Comparison of ENCODE assay signal across 12 cellular contexts in genomic region chr12:59087077-59087673, GRCh38.
A peak's percentile ranks its signal among the peaks of the same experiment; 100 is the strongest.
DNase-seq lines count a peak whose midpoint lies in the region; ATAC-seq, FAIRE-seq and TF ChIP-seq lines count a peak whose summit lies in the region.
"Had no signal": no experiment of that assay in that cellular context is flagged by ENCODE, and none has a peak within 500 bp of the region (broad histone marks: within the 10 kb centered on the region; RNA-seq: fewer than 3 reads in every experiment).

No MANE protein-coding gene starts in this region.

- no peak overlapping the region for H3K4me2 ChIP-seq in keratinocyte (ENCODE audit: control insufficient read depth, extremely low read depth, insufficient read depth, low read depth, low read length)
- H3K4me2 ChIP-seq: BLaER1 had no signal

- ATAC-seq in Right ventricle myocardium superior (ENCODE audit: poor library complexity) = peak; percentile 39
- ATAC-seq in Right ventricle myocardium inferior = no peak
- no peak for ATAC-seq in upper lobe of left lung (ENCODE audit: low FRiP score in 2 of 2)
- no peak for ATAC-seq in GM19467 (IDR thresholded peaks at IDR 0.05; ENCODE audit: unreplicated experiment)

- no peak overlapping the region for H2AFZ ChIP-seq in keratinocyte (ENCODE audit: control insufficient read depth, low read length)

- peak; percentile 29 for FAIRE-seq in keratinocyte (lab: Jason Lieb, UNC)

- no peak overlapping the region for H3K9ac ChIP-seq in keratinocyte (ENCODE audit: control insufficient read depth, extremely low read depth, insufficient read depth, low read length)
- H3K9ac ChIP-seq: BLaER1 had no signal

- no peaks in the 10 kb centered on the region for H3K79me2 ChIP-seq in keratinocyte (ENCODE audit: control insufficient read depth, insufficient read depth, low read length)

- dilution Hi-C loops in keratinocyte (cut with MboI; ENCODE audit: extremely low pct_ligation_motif_present, low sequenced_read_pairs) = no loop called here

- peak in 2 of 3 experiments; percentile 41 to 47 for TF ChIP-seq CTCF in ascending aorta (IDR thresholded peaks at IDR 0.05)
- TF ChIP-seq CTCF in keratinocyte (optimal IDR thresholded peaks at IDR 0.05 in 1 of 3, IDR thresholded peaks at IDR 0.05 in 1 of 3, conservative IDR thresholded peaks at IDR 0.05 in 1 of 3; ENCODE audit: extremely low read depth in 1 of 3, insufficient read depth in 2 of 3, low read length in 3 of 3) = peak; percentile 39 to 56 (median 49)
- TF ChIP-seq CTCF in upper lobe of left lung (IDR thresholded peaks at IDR 0.05) = peak in 4 of 6 experiments; percentile 8 to 42 (median 30)

- no peaks in the 10 kb centered on the region for H4K20me1 ChIP-seq in keratinocyte (ENCODE audit: control insufficient read depth, extremely low read depth, insufficient read depth, low read length)
- H4K20me1 ChIP-seq: BLaER1 had no signal

- H3K4me1 ChIP-seq in ascending aorta (peaks cover 0 to 6% of the 10 kb centered on the region in 2 donors), keratinocyte (ENCODE audit: control insufficient read depth, extremely low read depth, insufficient read depth, low read length) (peaks cover 16% of the 10 kb centered on the region), upper lobe of left lung (no peaks in the 10 kb centered on the region)
- H3K4me1 ChIP-seq: BLaER1 had no signal

- H3K9me1 ChIP-seq in keratinocyte (ENCODE audit: control insufficient read depth, extremely low read depth, insufficient read depth, low read length) = no peaks in the 10 kb centered on the region

- no peak overlapping the region for H3K27ac ChIP-seq in ascending aorta
- H3K27ac ChIP-seq in keratinocyte (ENCODE audit: control insufficient read depth, insufficient read depth, low read length) = no peak overlapping the region
- no peak overlapping the region for H3K27ac ChIP-seq in upper lobe of left lung
- H3K27ac ChIP-seq: BLaER1 had no signal

- no peak overlapping the region for H3K4me3 ChIP-seq in ascending aorta
- no peak overlapping the region for H3K4me3 ChIP-seq in keratinocyte (ENCODE audit: control insufficient read depth in 2 of 3, extremely low read depth in 1 of 3, insufficient read depth in 2 of 3, low read depth in 1 of 3, low read length in 3 of 3)
- H3K4me3 ChIP-seq in upper lobe of left lung = no peak overlapping the region
- H3K4me3 ChIP-seq: BLaER1 had no signal

- no peaks in the 10 kb centered on the region for H3K9me3 ChIP-seq in ascending aorta
- H3K9me3 ChIP-seq in keratinocyte (ENCODE audit: control insufficient read depth, low read depth, low read length) = no peaks in the 10 kb centered on the region
- no peaks in the 10 kb centered on the region for H3K9me3 ChIP-seq in upper lobe of left lung
- H3K9me3 ChIP-seq: BLaER1 had no signal

- TF ChIP-seq EP300 in upper lobe of left lung (IDR thresholded peaks at IDR 0.05) = no peak

- H3K27me3 ChIP-seq in ascending aorta (no peaks in the 10 kb centered on the region), keratinocyte (ENCODE audit: control insufficient read depth, extremely low read depth, insufficient read depth, low read length) (no peaks in the 10 kb centered on the region), upper lobe of left lung (no peaks in the 10 kb centered on the region)
- H3K27me3 ChIP-seq: BLaER1 had no signal

- TF ChIP-seq POLR2A in upper lobe of left lung (IDR thresholded peaks at IDR 0.05) = no peak

- H3K36me3 ChIP-seq in ascending aorta (no peaks in the 10 kb centered on the region), keratinocyte (ENCODE audit: control insufficient read depth in 2 of 2, extremely low read depth in 1 of 2, insufficient read depth in 2 of 2, low read length in 2 of 2) (no peaks in the 10 kb centered on the region), upper lobe of left lung (no peaks in the 10 kb centered on the region)
- H3K36me3 ChIP-seq: BLaER1 had no signal

- no peak for DNase-seq in Right ventricle myocardium superior
- no peak for DNase-seq in Right ventricle myocardium inferior (ENCODE audit: missing footprints)
- no peak for DNase-seq in ascending aorta (ENCODE audit: low spot score in 2 of 2)
- no peak for DNase-seq in keratinocyte (ENCODE audit: low read depth, low spot score)
- DNase-seq in upper lobe of left lung = no peak
- DNase-seq in HPDE6-E6E7 (ENCODE audit: extremely low spot score) = no peak
- no peak for DNase-seq in NCI-H82 treated with DMSO at 0.1 percent for 48 hours (lab: John Stamatoyannopoulos, UW; ENCODE audit: unreplicated experiment)
- DNase-seq: activated CD4-positive, alpha-beta memory T cell treated with anti-CD3 and anti-CD28 coated beads, Interleukin-2, amount 10 ng/mL, durations not matched to agents 7 days and 5 days; erythroblast; stimulated activated naive CD4-positive, alpha-beta T cell treated with Interleukin-2 at 50 U/mL for 16 hours had no signal

- intact Hi-C loops in Right ventricle myocardium superior (cut with DNase I) (loop anchor here (5.0 kb wide), 1 partner anchor 545 kb away; no protein-coding TSS in a partner anchor), Right ventricle myocardium inferior (cut with DNase I) (loop anchor here (5.0 to 10.0 kb wide), 3 partner anchors 252 to 740 kb away; no protein-coding TSS in a partner anchor), ascending aorta (cut with DNase I) (loop anchor here (2.0 to 10.0 kb wide), 2 partner anchors 546 to 742 kb away; no protein-coding TSS in a partner anchor)
